ENCODE assay signal across 1 cellular context in the genomic region with DNA sequence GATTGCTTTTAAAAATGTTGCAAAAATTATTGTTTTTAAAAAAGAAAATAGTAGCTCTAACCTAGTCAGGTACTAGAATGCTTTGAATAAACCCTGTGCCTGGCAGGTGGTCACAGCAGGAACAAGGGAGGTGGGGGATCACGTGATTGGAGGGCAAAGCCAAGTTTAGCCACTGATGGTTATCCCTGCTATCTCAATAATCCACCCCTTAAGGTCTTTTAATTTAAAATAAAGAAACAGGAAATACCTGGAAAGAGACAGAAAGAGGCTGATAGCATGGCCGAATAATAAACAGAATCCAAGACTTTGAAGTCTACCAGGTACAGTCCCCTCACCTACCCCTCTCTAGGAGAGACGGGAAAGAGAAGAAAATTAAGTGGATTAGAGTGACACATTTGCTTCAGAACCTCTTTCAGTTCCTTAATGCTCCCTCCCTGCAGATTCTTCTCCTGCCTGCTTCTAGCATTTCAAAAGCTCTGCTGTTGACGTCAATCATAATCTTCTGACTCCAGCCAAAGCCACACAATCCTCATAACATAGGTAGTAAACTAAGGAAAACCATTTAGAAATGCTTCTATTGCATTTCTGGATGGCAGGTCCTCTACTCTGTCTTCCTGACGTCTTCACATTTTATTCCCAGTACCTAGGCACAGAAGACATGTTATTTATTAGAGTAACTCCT.
TF ChIP-seq lines count a peak whose summit lies in the region.

No MANE protein-coding gene starts in this region.

TF ChIP-seq in GM23338, 12 proteins besides CTCF, POLR2A, EP300 and RAD21 (continued from another document):
- no peak for TF ChIP-seq POLR2AphosphoS5 (IDR thresholded peaks at IDR 0.05; ENCODE audit: low read depth)
- no peak for TF ChIP-seq EZH2 (IDR thresholded peaks at IDR 0.05; ENCODE audit: low read depth, unreplicated experiment)
- no peak for TF ChIP-seq NANOG (IDR thresholded peaks at IDR 0.05; ENCODE audit: borderline replicate concordance)
- TF ChIP-seq CREB1 (CRISPR knock-in tag; IDR thresholded peaks at IDR 0.05; ENCODE audit: low read depth): no peak
